ENCODE assay signal across 1 cellular context in the genomic region with DNA sequence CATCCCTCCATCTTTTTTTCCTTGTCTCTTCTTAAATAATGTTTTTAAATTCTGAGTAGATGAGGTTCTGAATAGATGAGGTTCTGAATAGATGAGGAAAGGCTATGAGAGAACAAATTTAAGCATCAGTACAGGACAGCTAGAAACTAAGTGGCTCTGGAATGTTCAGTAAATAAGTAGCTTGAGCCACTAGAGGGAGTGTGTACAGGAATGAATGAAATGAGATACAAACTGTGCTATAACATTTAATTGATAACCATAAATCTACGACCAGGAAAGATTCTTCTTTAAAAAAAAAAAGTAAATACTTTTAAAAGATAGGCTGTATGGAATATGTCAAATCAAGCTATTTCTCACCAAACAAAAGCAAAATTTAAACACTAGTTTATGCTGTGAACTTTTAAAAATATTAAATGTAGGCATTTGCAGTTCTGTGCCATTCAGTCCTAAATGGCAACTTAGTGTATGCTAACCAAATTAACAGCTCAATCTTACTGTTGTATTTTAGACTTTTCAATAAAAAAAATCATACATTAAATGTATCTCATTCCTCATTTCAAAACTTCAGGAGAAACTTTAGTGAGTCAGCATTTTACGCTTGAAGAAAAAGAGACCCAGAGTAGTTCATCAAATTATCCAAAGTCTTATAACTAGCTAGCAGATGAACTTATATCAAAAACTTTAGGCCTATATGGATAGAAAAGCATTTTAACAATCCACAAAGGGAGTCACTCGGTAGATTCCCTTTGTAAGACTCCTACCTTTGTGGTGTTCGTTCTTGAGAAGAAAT.
TF ChIP-seq lines count a peak whose summit lies in the region.

No MANE protein-coding gene starts in this region.

TF ChIP-seq in HEK293, 187 proteins besides CTCF, POLR2A, EP300 and RAD21 (continued from another document):
- TF ChIP-seq, protein P1, sequence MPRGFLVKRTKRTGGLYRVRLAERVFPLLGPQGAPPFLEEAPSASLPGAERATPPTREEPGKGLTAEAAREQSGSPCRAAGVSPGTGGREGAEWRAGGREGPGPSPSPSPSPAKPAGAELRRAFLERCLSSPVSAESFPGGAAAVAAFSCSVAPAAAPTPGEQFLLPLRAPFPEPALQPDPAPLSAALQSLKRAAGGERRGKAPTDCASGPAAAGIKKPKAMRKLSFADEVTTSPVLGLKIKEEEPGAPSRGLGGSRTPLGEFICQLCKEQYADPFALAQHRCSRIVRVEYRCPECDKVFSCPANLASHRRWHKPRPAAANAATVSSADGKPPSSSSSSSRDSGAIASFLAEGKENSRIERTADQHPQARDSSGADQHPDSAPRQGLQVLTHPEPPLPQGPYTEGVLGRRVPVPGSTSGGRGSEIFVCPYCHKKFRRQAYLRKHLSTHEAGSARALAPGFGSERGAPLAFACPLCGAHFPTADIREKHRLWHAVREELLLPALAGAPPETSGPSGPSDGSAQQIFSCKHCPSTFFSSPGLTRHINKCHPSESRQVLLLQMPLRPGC (tag by site-specific recombination; IDR thresholded peaks at IDR 0.05) = no peak
